Comparison of ENCODE assay signal across 9 cellular contexts in genomic region chr6:167978607-167979006, GRCh38. TPM values are rescaled to one million over a fixed set of nuclear protein-coding genes. Genes with fewer than 3 reads are reported as not detected.
"Had no signal": no experiment of that assay in that cellular context is flagged by ENCODE, and none has a peak within 500 bp of the region (broad histone marks: within the 10 kb centered on the region; RNA-seq: fewer than 3 reads in every experiment).

No MANE protein-coding gene starts in this region.

- ATAC-seq: HCT116 had no signal

- H3K36me3 ChIP-seq: HAP-1 had no signal

- H3K4me1 ChIP-seq: HAP-1 had no signal

- H2AFZ ChIP-seq: GM23248 had no signal

- H3K4me2 ChIP-seq: KMS-11 had no signal

- H3K9ac ChIP-seq: GM23248, KMS-11 had no signal

- H3K9me3 ChIP-seq: HAP-1 had no signal

- H3K4me3 ChIP-seq: GM23248, HAP-1 had no signal

- DNase-seq: GM23248, GOT3, H7, HFFc6, KBM-7 had no signal

- H3K27ac ChIP-seq: GM23248, KMS-11 had no signal

RNA-seq across cellular contexts. Expression of gene KIF25, which starts 18.9 kb away (rescaled TPM):
- polyA plus RNA-seq: GM23248, IgD-negative memory B cell had no signal
